ENCODE assay signal across 11 cellular contexts in the genomic region with DNA sequence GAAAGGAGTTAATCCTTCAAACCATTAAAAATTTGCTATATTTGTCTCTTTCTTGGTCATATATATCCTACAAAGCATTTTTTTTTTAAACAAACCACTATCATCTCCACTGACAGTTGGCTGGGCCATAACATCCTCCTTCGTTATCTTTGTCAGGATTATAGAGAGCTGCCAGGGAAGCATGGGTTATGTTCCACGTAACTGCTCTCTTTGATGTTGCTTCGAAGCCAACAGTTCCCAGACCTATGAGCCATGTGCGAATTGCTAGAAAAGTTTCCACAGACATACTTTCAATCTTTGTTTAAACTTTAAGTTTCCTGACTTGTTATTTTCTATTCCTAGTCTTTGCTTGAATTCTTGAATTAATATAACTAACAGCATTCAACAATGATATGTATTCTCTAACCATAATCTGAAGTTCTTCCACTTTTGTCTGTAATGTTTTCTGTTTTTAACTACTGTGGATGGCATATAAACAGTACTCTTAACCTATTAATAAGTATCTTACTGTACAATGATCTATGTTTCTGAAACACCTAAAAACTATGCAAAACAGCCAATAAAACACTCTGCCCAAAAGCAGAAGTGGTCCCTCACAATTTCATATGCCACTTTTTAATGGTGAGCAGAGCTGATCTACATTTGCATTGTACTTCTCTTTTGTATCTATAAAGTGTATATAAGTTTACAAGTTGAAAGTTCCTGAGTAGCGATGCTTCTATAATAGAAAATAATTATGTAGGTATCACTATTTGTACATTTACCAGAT. TPM values are rescaled to one million over a fixed set of nuclear protein-coding genes. Genes with fewer than 3 reads are reported as not detected.
DNase-seq lines count a peak whose midpoint lies in the region; ATAC-seq and TF ChIP-seq lines count a peak whose summit lies in the region.
"Had no signal": no experiment of that assay in that cellular context is flagged by ENCODE, and none has a peak within 500 bp of the region (broad histone marks: within the 10 kb centered on the region; RNA-seq: fewer than 3 reads in every experiment).

No MANE protein-coding gene starts in this region.

- TF ChIP-seq CTCF in GM12865 (IDR thresholded peaks at IDR 0.05; ENCODE audit: insufficient read depth, low read depth, low read length, missing control alignments), result no peak
- TF ChIP-seq CTCF in glutamatergic neuron (IDR thresholded peaks at IDR 0.05; ENCODE audit: partially characterized antibody, unreplicated experiment), result no peak

- ATAC-seq in GM19467 (IDR thresholded peaks at IDR 0.05; ENCODE audit: unreplicated experiment) (peak; percentile 97), HG02981 (IDR thresholded peaks at IDR 0.05; ENCODE audit: unreplicated experiment) (peak; percentile 98)
- no peak for ATAC-seq in natural killer cell treated with Interleukin-12 subunit alpha and Interleukin-12 subunit beta and Interleukin-15 and Interleukin-18, amount 100 ng/mL, for 72 hours
- ATAC-seq: stimulated activated naive CD8-positive, alpha-beta T cell treated with anti-CD3 and anti-CD28 coated beads, Interleukin-15, amount 100 ng/mL, for 72 hours had no signal

- peaks cover 3% of the 10 kb centered on the region for H3K27me3 Mint-ChIP-seq in glutamatergic neuron (ENCODE audit: unreplicated experiment)
- peaks cover 0 to 7% of the 10 kb centered on the region in 2 donors for H3K27me3 Mint-ChIP-seq in natural killer cell treated with Interleukin-12 subunit alpha and Interleukin-12 subunit beta and Interleukin-15 and Interleukin-18, amount 100 ng/mL, for 72 hours
- H3K27me3 Mint-ChIP-seq: stimulated activated naive CD8-positive, alpha-beta T cell treated with anti-CD3 and anti-CD28 coated beads, Interleukin-15, amount 100 ng/mL, for 72 hours had no signal

- no peak overlapping the region for H3K27ac Mint-ChIP-seq in glutamatergic neuron (ENCODE audit: unreplicated experiment)
- no peak overlapping the region for H3K27ac Mint-ChIP-seq in natural killer cell treated with Interleukin-12 subunit alpha and Interleukin-12 subunit beta and Interleukin-15 and Interleukin-18, amount 100 ng/mL, for 72 hours
- H3K27ac Mint-ChIP-seq: stimulated activated naive CD8-positive, alpha-beta T cell treated with anti-CD3 and anti-CD28 coated beads, Interleukin-15, amount 100 ng/mL, for 72 hours had no signal

- no peaks in the 10 kb centered on the region for H3K9me3 Mint-ChIP-seq in glutamatergic neuron (ENCODE audit: unreplicated experiment)
- no peaks in the 10 kb centered on the region for H3K9me3 Mint-ChIP-seq in natural killer cell treated with Interleukin-12 subunit alpha and Interleukin-12 subunit beta and Interleukin-15 and Interleukin-18, amount 100 ng/mL, for 72 hours
- H3K9me3 Mint-ChIP-seq: stimulated activated naive CD8-positive, alpha-beta T cell treated with anti-CD3 and anti-CD28 coated beads, Interleukin-15, amount 100 ng/mL, for 72 hours had no signal

- H3K4me3 ChIP-seq in GM12865 (ENCODE audit: low read depth, low read length), result no peak overlapping the region

- DNase-seq in GM12865 (ENCODE audit: low read depth) (peak; percentile 12), NOMO-1 (lab: John Stamatoyannopoulos, UW; ENCODE audit: unreplicated experiment in 2 of 2) (peak; percentile 50 to 62), T-helper 1 cell (no peak), superior temporal gyrus (ENCODE audit: extremely low spot score) (no peak), glutamatergic neuron (no peak)
- DNase-seq in natural killer cell treated with Interleukin-12 subunit alpha and Interleukin-12 subunit beta and Interleukin-15 and Interleukin-18, amount 100 ng/mL, for 72 hours (ENCODE audit: low spot score), result no peak
- DNase-seq: stimulated activated naive CD8-positive, alpha-beta T cell treated with anti-CD3 and anti-CD28 coated beads, Interleukin-15, amount 100 ng/mL, for 72 hours had no signal

- no peak overlapping the region for H3K4me3 Mint-ChIP-seq in glutamatergic neuron (ENCODE audit: unreplicated experiment)
- no peak overlapping the region for H3K4me3 Mint-ChIP-seq in natural killer cell treated with Interleukin-12 subunit alpha and Interleukin-12 subunit beta and Interleukin-15 and Interleukin-18, amount 100 ng/mL, for 72 hours
- H3K4me3 Mint-ChIP-seq: stimulated activated naive CD8-positive, alpha-beta T cell treated with anti-CD3 and anti-CD28 coated beads, Interleukin-15, amount 100 ng/mL, for 72 hours had no signal

- H3K4me1 Mint-ChIP-seq in glutamatergic neuron (ENCODE audit: low read depth, unreplicated experiment), result no peaks in the 10 kb centered on the region
- peaks cover 7 to 8% of the 10 kb centered on the region in 2 donors for H3K4me1 Mint-ChIP-seq in natural killer cell treated with Interleukin-12 subunit alpha and Interleukin-12 subunit beta and Interleukin-15 and Interleukin-18, amount 100 ng/mL, for 72 hours (ENCODE audit: low read depth in 2 of 2)

- no peaks in the 10 kb centered on the region for H3K36me3 Mint-ChIP-seq in glutamatergic neuron (ENCODE audit: unreplicated experiment)
- H3K36me3 Mint-ChIP-seq in natural killer cell treated with Interleukin-12 subunit alpha and Interleukin-12 subunit beta and Interleukin-15 and Interleukin-18, amount 100 ng/mL, for 72 hours, result no peaks in the 10 kb centered on the region

RNA-seq across cellular contexts. Expression of gene EREG, which starts 37.9 kb away (rescaled TPM):
- total RNA-seq in glutamatergic neuron (ENCODE audit: unreplicated experiment), result not detected
- not detected for total RNA-seq in natural killer cell treated with Interleukin-12 subunit alpha and Interleukin-12 subunit beta and Interleukin-15 and Interleukin-18, amount 100 ng/mL, for 72 hours
- total RNA-seq: lung microvascular endothelial cell, SK-MEL-5 had no signal

RNA-seq across cellular contexts. Expression of gene AREG, which starts 42.1 kb away (rescaled TPM):
- not detected for total RNA-seq in glutamatergic neuron (ENCODE audit: unreplicated experiment)
- under 1 TPM; 0.38 to 0.95 TPM for total RNA-seq in natural killer cell treated with Interleukin-12 subunit alpha and Interleukin-12 subunit beta and Interleukin-15 and Interleukin-18, amount 100 ng/mL, for 72 hours
- total RNA-seq: SK-MEL-5 had no signal

Comparison
In these comparisons a context has a peak if more than half of its experiments do, and no peak if none do; other contexts are left out.
1. DNase-seq: peak in GM12865 (single experiment) and NOMO-1 (2 of 2); none in T-helper 1 cell (0 of 5), superior temporal gyrus (single experiment), glutamatergic neuron (single experiment) and natural killer cell treated with Interleukin-12 subunit alpha and Interleukin-12 subunit beta and Interleukin-15 and Interleukin-18, amount 100 ng/mL, for 72 hours (single experiment).
2. ATAC-seq: peak in GM19467 (single experiment) and HG02981 (single experiment); none in natural killer cell treated with Interleukin-12 subunit alpha and Interleukin-12 subunit beta and Interleukin-15 and Interleukin-18, amount 100 ng/mL, for 72 hours (0 of 2).